In the genomic region with DNA sequence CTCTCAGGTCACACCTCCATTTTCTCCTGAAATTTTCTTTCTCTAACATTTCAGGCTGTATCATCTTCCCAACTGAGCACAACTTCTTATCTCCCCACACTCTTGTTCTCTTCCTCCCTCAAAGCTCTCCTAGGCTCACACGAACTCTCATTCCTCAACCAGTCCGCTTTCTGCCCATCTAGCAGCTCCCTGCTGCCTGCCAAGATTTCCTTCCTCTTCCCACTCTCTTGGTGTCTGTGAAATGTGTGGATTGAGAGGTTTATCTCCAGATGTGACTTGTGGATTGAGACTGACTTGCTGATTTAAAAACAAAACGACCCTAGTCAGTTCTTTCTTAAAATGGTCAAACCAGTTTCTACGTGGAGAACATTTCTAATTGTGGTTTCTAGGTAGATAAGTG, we compare ENCODE assay signal across 5 cellular contexts.
"Had no signal": no experiment of that assay in that cellular context is flagged by ENCODE, and none has a peak within 500 bp of the region (broad histone marks: within the 10 kb centered on the region; RNA-seq: fewer than 3 reads in every experiment).

No MANE protein-coding gene starts in this region.

- H3K4me3 Mint-ChIP-seq: GM23338, H9 had no signal

- H3K4me2 ChIP-seq: GM23338 had no signal

- H3K27ac Mint-ChIP-seq: GM23338 had no signal

- DNase-seq: H9, HCEC 1CT, IMR-90 had no signal

- H3K4me3 ChIP-seq: GM23338, K562 had no signal

- H2AFZ ChIP-seq: GM23338 had no signal
